In genomic region chr14:64060648-64061096, GRCh38 we compare ENCODE assay signal across 8 cellular contexts.
DNase-seq lines count a peak whose midpoint lies in the region; ATAC-seq and TF ChIP-seq lines count a peak whose summit lies in the region.

No MANE protein-coding gene starts in this region.

- peak; percentile 48 for TF ChIP-seq CTCF in BJ (IDR thresholded peaks at IDR 0.05; ENCODE audit: insufficient read depth, low read depth, low read length)
- TF ChIP-seq CTCF in HFFc6 (IDR thresholded peaks at IDR 0.05): peak; percentile 81
- TF ChIP-seq CTCF in activated CD8-positive, alpha-beta T cell treated with anti-CD3 and anti-CD28 coated beads for 36 hours (IDR thresholded peaks at IDR 0.05): peak; percentile 24

- no peaks in the 10 kb centered on the region for H3K27me3 Mint-ChIP-seq in HFFc6 (ENCODE audit: insufficient read depth)
- H3K27me3 Mint-ChIP-seq in activated CD8-positive, alpha-beta T cell treated with anti-CD3 and anti-CD28 coated beads for 36 hours: no peaks in the 10 kb centered on the region

- no peaks in the 10 kb centered on the region for H3K9me3 Mint-ChIP-seq in HFFc6
- H3K9me3 Mint-ChIP-seq in activated CD8-positive, alpha-beta T cell treated with anti-CD3 and anti-CD28 coated beads for 36 hours: no peaks in the 10 kb centered on the region

- DNase-seq in BJ (ENCODE audit: low read depth) (no peak), HFFc6 (no peak), left kidney (ENCODE audit: low read depth, low spot score) (peak; percentile 53), GM19238 (ENCODE audit: insufficient read length, low spot score) (no peak), NCI-H146 (lab: John Stamatoyannopoulos, UW) (no peak)
- peak; percentile 31 for DNase-seq in activated CD8-positive, alpha-beta T cell treated with anti-CD3 and anti-CD28 coated beads for 36 hours

- peaks cover 7% of the 10 kb centered on the region; the same call in 1 of the 2 replicates for H3K4me1 Mint-ChIP-seq in HFFc6 (ENCODE audit: low read depth)
- no peaks in the 10 kb centered on the region for H3K4me1 Mint-ChIP-seq in activated CD8-positive, alpha-beta T cell treated with anti-CD3 and anti-CD28 coated beads for 36 hours (ENCODE audit: low read depth)

- no peak overlapping the region for H3K27ac Mint-ChIP-seq in HFFc6
- H3K27ac Mint-ChIP-seq in activated CD8-positive, alpha-beta T cell treated with anti-CD3 and anti-CD28 coated beads for 36 hours: no peak overlapping the region

- no peaks in the 10 kb centered on the region for H3K36me3 Mint-ChIP-seq in HFFc6 (ENCODE audit: low read depth)
- H3K36me3 Mint-ChIP-seq in activated CD8-positive, alpha-beta T cell treated with anti-CD3 and anti-CD28 coated beads for 36 hours (ENCODE audit: low read depth): peaks cover 4% of the 10 kb centered on the region

- no peak overlapping the region for H3K4me3 Mint-ChIP-seq in HFFc6
- H3K4me3 Mint-ChIP-seq in activated CD8-positive, alpha-beta T cell treated with anti-CD3 and anti-CD28 coated beads for 36 hours: no peak overlapping the region

- intact Hi-C loops in activated CD8-positive, alpha-beta T cell treated with anti-CD3 and anti-CD28 coated beads for 36 hours (cut with micrococcal nuclease): loop anchor here (10.0 kb wide), 1 partner anchor 234 kb away; the partner anchor contains the start of gene ESR2

- CTCF ChIA-PET in BJ (lab: Yijun Ruan, JAX): interaction anchor here (0.7 to 1.8 kb wide), 11 partner anchors 9 to 679 kb away, joined by 3 to 6 read pairs (median 3); partner anchors contain the start of gene ESR2
- CTCF ChIA-PET in activated CD8-positive, alpha-beta T cell treated with anti-CD3 and anti-CD28 coated beads for 36 hours (lab: Charles Lee): interaction anchor here (0.6 to 0.9 kb wide), 2 partner anchors 205 to 244 kb away, joined by 3 to 4 read pairs; no protein-coding TSS in a partner anchor

- ATAC-seq in activated CD8-positive, alpha-beta T cell treated with anti-CD3 and anti-CD28 coated beads for 36 hours: peak; percentile 47
- ATAC-seq in GM21723 (IDR thresholded peaks at IDR 0.05; ENCODE audit: unreplicated experiment): no peak
- no peak for ATAC-seq in HG03457 (IDR thresholded peaks at IDR 0.05; ENCODE audit: unreplicated experiment)

- no peaks in the 10 kb centered on the region for H3K36me3 ChIP-seq in BJ (ENCODE audit: control insufficient read depth, insufficient read depth, low read length)

- POLR2A ChIA-PET in BJ (lab: Charles Lee): no interaction called here
- POLR2A ChIA-PET in activated CD8-positive, alpha-beta T cell treated with anti-CD3 and anti-CD28 coated beads for 36 hours (lab: Charles Lee): no interaction called here

- no peak overlapping the region for H3K4me3 ChIP-seq in BJ (ENCODE audit: low read depth, low read length)

- H3K27me3 ChIP-seq in BJ (ENCODE audit: control insufficient read depth, insufficient read depth, low read length): no peaks in the 10 kb centered on the region

Comparison
In these comparisons a context has a peak if more than half of its experiments do, and no peak if none do; other contexts are left out.
1. DNase-seq: peak in activated CD8-positive, alpha-beta T cell treated with anti-CD3 and anti-CD28 coated beads for 36 hours (single experiment) and left kidney (single experiment); none in BJ (single experiment), HFFc6 (single experiment), GM19238 (single experiment) and NCI-H146 (single experiment).
2. CTCF ChIP-seq: peak in every context shown above with its lines; median percentile 81 in HFFc6; 48 in BJ; 24 in activated CD8-positive, alpha-beta T cell treated with anti-CD3 and anti-CD28 coated beads for 36 hours.